22 cellular contexts compared by ENCODE assay signal in genomic region chr2:55334728-55335127, GRCh38.
DNase-seq lines count a peak whose midpoint lies in the region; ATAC-seq, FAIRE-seq and TF ChIP-seq lines count a peak whose summit lies in the region.
"Had no signal": no experiment of that assay in that cellular context is flagged by ENCODE, and none has a peak within 500 bp of the region (broad histone marks: within the 10 kb centered on the region; RNA-seq: fewer than 3 reads in every experiment).

No MANE protein-coding gene starts in this region.

- H3K27ac ChIP-seq in K562 (ENCODE audit: extremely low read depth, low read depth, low read length): no peak overlapping the region
- no peak overlapping the region for H3K27ac ChIP-seq in substantia nigra (ENCODE audit: low read depth, low read length, poor library complexity, severe bottlenecking)
- no peak overlapping the region for H3K27ac ChIP-seq in lower lobe of right lung
- H3K27ac ChIP-seq in psoas muscle: no peak overlapping the region

- no peak for ATAC-seq in K562
- ATAC-seq in lower lobe of right lung: no peak
- ATAC-seq in psoas muscle: no peak

- FAIRE-seq in G401.6 (lab: Jason Lieb, UNC): peak; percentile 81
- FAIRE-seq in K562 (lab: Jason Lieb, UNC): no peak
- FAIRE-seq in frontal cortex (lab: Jason Lieb, UNC): peak; percentile 54
- FAIRE-seq: GM12891 had no signal

- H3K4me1 ChIP-seq in K562 (replicated peaks in 1 of 2; ENCODE audit: control insufficient read depth in 2 of 2, insufficient read depth in 2 of 2, low read length in 2 of 2) (no peaks in the 10 kb centered on the region), lower lobe of right lung (no peaks in the 10 kb centered on the region), psoas muscle (no peaks in the 10 kb centered on the region)
- H3K4me1 ChIP-seq: BE2C, HAP-1 had no signal

- no peak overlapping the region for H3K4me3 ChIP-seq in K562
- no peak overlapping the region for H3K4me3 ChIP-seq in lower lobe of right lung
- no peak overlapping the region for H3K4me3 ChIP-seq in psoas muscle
- H3K4me3 ChIP-seq: HAP-1 had no signal

- H3K36me3 ChIP-seq in K562 (ENCODE audit: control insufficient read depth, insufficient read depth, low read length): peaks cover 61% of the 10 kb centered on the region
- H3K36me3 ChIP-seq in lower lobe of right lung: peaks cover 25% of the 10 kb centered on the region
- H3K36me3 ChIP-seq in psoas muscle (ENCODE audit: insufficient read depth in 1 of 2, low read depth in 1 of 2): peaks cover 0 to 55% of the 10 kb centered on the region in 2 donors

- no peak for TF ChIP-seq EP300 in K562 (IDR thresholded peaks at IDR 0.05; ENCODE audit: low read length)

- DNase-seq in K562 (ENCODE audit: extremely low read depth in 1 of 4, low spot score in 3 of 4) (no peak), frontal cortex (ENCODE audit: low spot score in 2 of 2) (no peak), osteocyte (ENCODE audit: extremely low spot score, unreplicated experiment) (no peak), substantia nigra (lab: John Stamatoyannopoulos, UW) (no peak), GM20000 (ENCODE audit: low spot score) (no peak), lower lobe of right lung (no peak), psoas muscle (no peak)
- DNase-seq: ACHN; BE2C; C1 segment of cervical spinal cord; CD4-positive, CD25-positive, alpha-beta regulatory T cell; CD8-positive, alpha-beta memory T cell; COR-L47; DMS 273 treated with DMSO at 0.1 percent for 48 hours; DMS53; DND-41; EL; IMR-90; KBM-7 had no signal

- H3K27ac Mint-ChIP-seq in osteocyte (ENCODE audit: unreplicated experiment): peak overlapping the region; percentile 12
- H3K27ac Mint-ChIP-seq: CD4-positive, CD25-positive, alpha-beta regulatory T cell; CD8-positive, alpha-beta memory T cell had no signal

- no peaks in the 10 kb centered on the region for H3K9me3 ChIP-seq in K562 (replicated peaks; ENCODE audit: control insufficient read depth, insufficient read depth, low read depth, low read length)
- no peaks in the 10 kb centered on the region for H3K9me3 ChIP-seq in lower lobe of right lung
- no peaks in the 10 kb centered on the region for H3K9me3 ChIP-seq in psoas muscle
- H3K9me3 ChIP-seq: BE2C, HAP-1 had no signal

- 86% methylated on average over 2 of the region's 2 CpGs for WGBS in K562 (ENCODE audit: insufficient coverage, low coverage, missing lambda C conversion rate)
- WGBS in psoas muscle, 3 donors: 93 to 99% (median 96%) methylated on average over 2 of the region's 2 CpGs

- no peak for TF ChIP-seq CTCF in K562 (IDR thresholded peaks at IDR 0.05 in 2 of 3, conservative IDR thresholded peaks at IDR 0.05 in 1 of 3; ENCODE audit: insufficient read depth in 2 of 3, low read depth in 1 of 3, low read length in 3 of 3)
- TF ChIP-seq CTCF in osteocyte (IDR thresholded peaks at IDR 0.05): no peak
- TF ChIP-seq CTCF in GM20000 (IDR thresholded peaks at IDR 0.05; ENCODE audit: extremely low read depth, missing control alignments): no peak
- TF ChIP-seq CTCF in lower lobe of right lung (IDR thresholded peaks at IDR 0.05): no peak
- TF ChIP-seq CTCF in psoas muscle (IDR thresholded peaks at IDR 0.05): no peak

- no peaks in the 10 kb centered on the region for H3K9me3 Mint-ChIP-seq in osteocyte (ENCODE audit: unreplicated experiment)
- H3K9me3 Mint-ChIP-seq: CD4-positive, CD25-positive, alpha-beta regulatory T cell; CD8-positive, alpha-beta memory T cell had no signal

- H3K36me3 Mint-ChIP-seq in osteocyte (ENCODE audit: unreplicated experiment): peaks cover 29% of the 10 kb centered on the region

- intact Hi-C loops in K562 (cut with micrococcal nuclease): no loop called here
- intact Hi-C loops in lower lobe of right lung (cut with DNase I): no loop called here
- intact Hi-C loops in psoas muscle (cut with DNase I): no loop called here

- no peaks in the 10 kb centered on the region for H3K27me3 ChIP-seq in K562 (ENCODE audit: control insufficient read depth in 2 of 2, insufficient read depth in 2 of 2, low read length in 2 of 2)
- H3K27me3 ChIP-seq in lower lobe of right lung (ENCODE audit: low read depth): no peaks in the 10 kb centered on the region
- H3K27me3 ChIP-seq in psoas muscle (ENCODE audit: insufficient read depth in 3 of 3, low read length in 2 of 3): no peaks in the 10 kb centered on the region
- H3K27me3 ChIP-seq: BE2C had no signal

- H3K4me1 Mint-ChIP-seq in osteocyte (ENCODE audit: unreplicated experiment): no peaks in the 10 kb centered on the region
- H3K4me1 Mint-ChIP-seq: CD4-positive, CD25-positive, alpha-beta regulatory T cell; CD8-positive, alpha-beta memory T cell had no signal

- no peaks in the 10 kb centered on the region for H3K27me3 Mint-ChIP-seq in osteocyte (ENCODE audit: unreplicated experiment)
- H3K27me3 Mint-ChIP-seq: CD4-positive, CD25-positive, alpha-beta regulatory T cell; CD8-positive, alpha-beta memory T cell had no signal

- H2AFZ ChIP-seq in K562 (ENCODE audit: low read depth, low read length): no peak overlapping the region

- POLR2A ChIA-PET in K562 (lab: Yijun Ruan, JAX): interaction anchor here (1.4 kb wide), 1 partner anchor 15 kb away, joined by 6 read pairs; no protein-coding TSS in a partner anchor

- H3K79me2 ChIP-seq in K562 (ENCODE audit: control insufficient read depth, insufficient read depth, low read length): no peaks in the 10 kb centered on the region

- no peak overlapping the region for H3K4me2 ChIP-seq in K562 (ENCODE audit: insufficient read depth, low read length)

- no peak overlapping the region for H3K4me3 Mint-ChIP-seq in osteocyte (ENCODE audit: unreplicated experiment)
- H3K4me3 Mint-ChIP-seq: CD4-positive, CD25-positive, alpha-beta regulatory T cell; CD8-positive, alpha-beta memory T cell had no signal

- H3K9me1 ChIP-seq in K562 (ENCODE audit: control insufficient read depth, insufficient read depth, low read length): no peaks in the 10 kb centered on the region

- no peak overlapping the region for H3K9ac ChIP-seq in K562 (ENCODE audit: insufficient read depth in 1 of 2, low read depth in 2 of 2, low read length in 2 of 2)

- no peak for TF ChIP-seq RAD21 in K562 (CRISPR knock-in tag; conservative IDR thresholded peaks at IDR 0.05 in 1 of 2, IDR thresholded peaks at IDR 0.05 in 1 of 2)

- CTCF ChIA-PET in K562 (lab: Yijun Ruan, JAX; ENCODE audit: low intra/inter-chr PET ratio): no interaction called here

- in situ Hi-C loops in K562 (cut with MboI): no loop called here

- H4K20me1 ChIP-seq in K562 (replicated peaks; ENCODE audit: control insufficient read depth, insufficient read depth, low read length): no peaks in the 10 kb centered on the region

- no TSS peak for BruUV-seq in K562 (replicated peaks; lab: Mats Ljungman, UMichigan)

- TF ChIP-seq POLR2A in K562 (conservative IDR thresholded peaks at IDR 0.05): no peak

TF ChIP-seq in K562, 482 proteins besides CTCF, POLR2A, EP300 and RAD21:
- TF ChIP-seq, protein P1, sequence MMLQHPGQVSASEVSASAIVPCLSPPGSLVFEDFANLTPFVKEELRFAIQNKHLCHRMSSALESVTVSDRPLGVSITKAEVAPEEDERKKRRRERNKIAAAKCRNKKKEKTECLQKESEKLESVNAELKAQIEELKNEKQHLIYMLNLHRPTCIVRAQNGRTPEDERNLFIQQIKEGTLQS (IDR thresholded peaks at IDR 0.05): peak; percentile 59
- TF ChIP-seq, protein P1 (CRISPR knock-in tag; conservative IDR thresholded peaks at IDR 0.05): no peak
- TF ChIP-seq KLF1 (tag; IDR thresholded peaks at IDR 0.05) (no peak), ZNF561 (CRISPR knock-in tag; conservative IDR thresholded peaks at IDR 0.05) (no peak), CEBPG (CRISPR knock-in tag; IDR thresholded peaks at IDR 0.05) (no peak), CEBPG (tag; conservative IDR thresholded peaks at IDR 0.05 in 1 of 2, IDR thresholded peaks at IDR 0.05 in 1 of 2) (peak; percentile 40 to 75), TAF7 (tag; IDR thresholded peaks at IDR 0.05) (no peak), ZBED1 (IDR thresholded peaks at IDR 0.05) (no peak)
